ENCODE assay signal across 8 cellular contexts in the genomic region with DNA sequence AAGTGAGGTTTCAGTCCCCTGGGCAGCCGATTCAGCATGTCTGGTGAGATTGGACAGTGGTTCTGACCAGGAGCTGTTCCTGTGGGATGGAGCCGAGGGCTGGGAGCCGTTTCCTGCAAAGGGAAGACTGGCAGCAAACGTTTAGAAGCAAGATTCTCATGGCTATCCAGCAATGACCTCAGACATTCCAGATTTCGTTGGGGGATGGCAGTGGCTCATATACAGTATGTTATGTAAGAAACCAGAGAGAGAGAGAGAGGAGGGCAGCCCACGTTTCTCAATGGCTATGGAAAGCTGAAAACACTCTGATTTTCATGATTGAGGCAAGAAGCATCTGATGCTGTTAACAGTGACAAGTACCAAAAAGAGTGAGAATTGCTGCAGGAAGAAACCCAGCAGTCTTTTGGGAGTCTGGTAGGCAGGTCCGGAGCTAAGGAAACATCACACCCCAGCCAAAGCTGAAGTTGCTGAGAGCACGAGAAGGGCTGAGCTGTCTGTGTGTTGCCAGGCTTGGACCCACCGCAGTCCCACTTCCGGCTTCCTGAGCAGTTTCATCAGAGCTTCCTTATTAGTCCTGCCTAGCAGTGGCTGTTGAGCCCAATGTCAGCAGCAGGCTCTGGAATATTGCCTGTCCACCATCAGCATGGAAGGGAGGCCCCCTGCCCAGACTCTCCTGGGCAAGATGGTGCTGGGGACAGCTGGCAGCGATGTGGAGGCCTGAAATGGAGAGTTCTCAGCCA.
DNase-seq lines count a peak whose midpoint lies in the region; TF ChIP-seq lines count a peak whose summit lies in the region.

No MANE protein-coding gene starts in this region.

- peak overlapping the region; percentile 13 to 39 for H3K4me3 ChIP-seq in tibial artery

- H3K27ac ChIP-seq in tibial artery, result peak overlapping the region; percentile 62 to 68

- H3K27me3 ChIP-seq in tibial artery, result no peaks in the 10 kb centered on the region

- no peaks in the 10 kb centered on the region for H3K36me3 ChIP-seq in tibial artery

- TF ChIP-seq POLR2A in erythroblast (IDR thresholded peaks at IDR 0.05; ENCODE audit: low read length), result no peak

- intact Hi-C loops in tibial artery (cut with DNase I; ENCODE audit: low total_unique reads), result no loop called here

- H3K4me1 ChIP-seq in tibial artery, result peaks cover 6 to 19% (median 15%) of the 10 kb centered on the region in 4 donors

- no peak for TF ChIP-seq CTCF in tibial artery (IDR thresholded peaks at IDR 0.05)

- H3K9me3 ChIP-seq in tibial artery, result no peaks in the 10 kb centered on the region

- peak; percentile 40 for DNase-seq in stimulated activated CD4-positive, alpha-beta T cell treated with anti-CD3 and anti-CD28 coated beads, Interleukin-15, amount 100 ng/mL, for 24 hours
- no peak for DNase-seq in stimulated activated CD4-positive, alpha-beta T cell treated with anti-CD3 and anti-CD28 coated beads, Interleukin-4, amount 100 ng/mL, for 4 hours
- DNase-seq in anterior cingulate cortex (lab: John Stamatoyannopoulos, UW), result peak in 38 of 58 donors; percentile 4 to 73 (median 32)
- peak; percentile 4 for DNase-seq in kidney glomerular epithelial cell (lab: John Stamatoyannopoulos, UW)
- DNase-seq in tibial artery, result peak; percentile 72 to 86
- no peak for DNase-seq in NCI-H2171 treated with DMSO at 0.1 percent for 48 hours (lab: John Stamatoyannopoulos, UW)
- DNase-seq in erythroblast (lab: John Stamatoyannopoulos, UW), result no peak
- DNase-seq in NCI-H526 (lab: John Stamatoyannopoulos, UW), result no peak

Comparison
In these comparisons a context has a peak if more than half of its experiments do, and no peak if none do; other contexts are left out.
1. DNase-seq: peak in stimulated activated CD4-positive, alpha-beta T cell treated with anti-CD3 and anti-CD28 coated beads, Interleukin-15, amount 100 ng/mL, for 24 hours (single experiment), anterior cingulate cortex (38 of 58), kidney glomerular epithelial cell (single experiment) and tibial artery (2 of 2); none in stimulated activated CD4-positive, alpha-beta T cell treated with anti-CD3 and anti-CD28 coated beads, Interleukin-4, amount 100 ng/mL, for 4 hours (0 of 2), NCI-H2171 treated with DMSO at 0.1 percent for 48 hours (single experiment), erythroblast (0 of 2) and NCI-H526 (0 of 2).